Comparison of ENCODE assay signal across 22 cellular contexts in genomic region chr1:171803056-171803455, GRCh38. TPM values are rescaled to one million over a fixed set of nuclear protein-coding genes. Genes with fewer than 3 reads are reported as not detected.
DNase-seq lines count a peak whose midpoint lies in the region; ATAC-seq and TF ChIP-seq lines count a peak whose summit lies in the region.
"Had no signal": no experiment of that assay in that cellular context is flagged by ENCODE, and none has a peak within 500 bp of the region (broad histone marks: within the 10 kb centered on the region; RNA-seq: fewer than 3 reads in every experiment).

No MANE protein-coding gene starts in this region.

- H2AFZ ChIP-seq in GM23248 = peak overlapping the region; percentile 36; the same call in 1 of the 2 replicates

- H3K9ac ChIP-seq in GM23248 = no peak overlapping the region
- H3K9ac ChIP-seq: BLaER1 had no signal

- peak overlapping the region; percentile 5 for H3K4me2 ChIP-seq in GM23248 (ENCODE audit: unreplicated experiment)

- intact Hi-C loops in left ventricle myocardium superior (cut with micrococcal nuclease) = loop anchor here (5.0 kb wide), 1 partner anchor 184 kb away; no protein-coding TSS in a partner anchor

- WGBS in GM23248 (ENCODE audit: low coverage in 1 of 2, low lambda C conversion rate in 2 of 2, missing lambda C conversion rate in 2 of 2), 2 experiments = 2 to 5% methylated on average over 2 of the region's 2 CpGs

- in situ Hi-C loops in GM23248 (cut with MboI) = loop anchor here (25.0 kb wide), 1 partner anchor 609 kb away; the partner anchor contains the start of gene C1orf105

- no peaks in the 10 kb centered on the region for H3K79me2 ChIP-seq in GM23248 (ENCODE audit: insufficient read depth)

- no peaks in the 10 kb centered on the region for H3K36me3 ChIP-seq in GM23248 (ENCODE audit: low read depth)
- peaks cover 1% of the 10 kb centered on the region for H3K36me3 ChIP-seq in effector memory CD4-positive, alpha-beta T cell (ENCODE audit: control insufficient read depth, insufficient read depth, low read length)

- H3K9me2 ChIP-seq in GM23248 (ENCODE audit: insufficient read depth) = no peaks in the 10 kb centered on the region

- H3F3A ChIP-seq in GM23248 (ENCODE audit: insufficient read depth) = peaks cover 16% of the 10 kb centered on the region; the same call in 1 of the 2 replicates

- H3K27me3 ChIP-seq in GM23248 (replicated peaks; ENCODE audit: insufficient read depth) = no peaks in the 10 kb centered on the region
- no peaks in the 10 kb centered on the region for H3K27me3 ChIP-seq in effector memory CD4-positive, alpha-beta T cell (replicated peaks; ENCODE audit: control insufficient read depth, insufficient read depth, low read length, poor library complexity, severe bottlenecking)
- H3K27me3 ChIP-seq: ascending aorta, BLaER1, stomach, upper lobe of left lung had no signal

- H3K4me1 ChIP-seq in GM23248 (ENCODE audit: insufficient read depth) = peaks cover 15% of the 10 kb centered on the region
- no peaks in the 10 kb centered on the region for H3K4me1 ChIP-seq in effector memory CD4-positive, alpha-beta T cell (ENCODE audit: control insufficient read depth, insufficient read depth, low read length, poor library complexity, severe bottlenecking)
- H3K4me1 ChIP-seq: ascending aorta had no signal

- DNase-seq in AML-193 (lab: John Stamatoyannopoulos, UW) = peak; percentile 42 to 54
- DNase-seq in GM23248 = peak; percentile 85
- peak; percentile 65 for DNase-seq in choroid plexus epithelial cell (ENCODE audit: low read depth)
- no peak for DNase-seq in left ventricle myocardium superior
- no peak for DNase-seq in NCI-H2196 (lab: John Stamatoyannopoulos, UW; ENCODE audit: unreplicated experiment)
- no peak for DNase-seq in effector memory CD4-positive, alpha-beta T cell
- DNase-seq in activated T-cell treated with anti-CD3 and anti-CD28 coated beads for 4 hours = no peak
- DNase-seq: activated CD4-positive, alpha-beta T cell treated with anti-CD3 and anti-CD28 coated beads, Interleukin-2, amount 50 U/mL, for 4 hours; activated naive CD4-positive, alpha-beta T cell treated with anti-CD3 and anti-CD28 coated beads, Interleukin-2, amount 50 U/mL, for 16 hours; activated T-cell treated with anti-CD3 and anti-CD28 coated beads, Interleukin-2, amount 50 U/mL, for 1 hour; cerebellar nuclear complex; islet precursor cell; NCI-H1436; NCI-H69; SHP77 treated with DMSO at 0.1 percent for 48 hours; stimulated activated CD4-positive, alpha-beta T cell treated with anti-CD3 and anti-CD28 coated beads, Interleukin-4, amount 100 ng/mL, for 4 hours; stomach had no signal

- H3K9me3 ChIP-seq in GM23248 (ENCODE audit: low read depth) = no peaks in the 10 kb centered on the region
- no peaks in the 10 kb centered on the region for H3K9me3 ChIP-seq in effector memory CD4-positive, alpha-beta T cell (ENCODE audit: control insufficient read depth, low read length)
- H3K9me3 ChIP-seq: ascending aorta, stomach, upper lobe of left lung had no signal

- no peaks in the 10 kb centered on the region for H4K20me1 ChIP-seq in GM23248 (ENCODE audit: insufficient read depth)
- H4K20me1 ChIP-seq: BLaER1 had no signal

- ATAC-seq in left ventricle myocardium superior = peak; percentile 60

- H3K4me3 ChIP-seq in GM23248 (no peak overlapping the region), choroid plexus epithelial cell (ENCODE audit: low read depth, low read length) (no peak overlapping the region)
- no peak overlapping the region for H3K4me3 ChIP-seq in effector memory CD4-positive, alpha-beta T cell (ENCODE audit: insufficient read depth, low read depth, low read length, poor library complexity, severe bottlenecking)
- H3K4me3 ChIP-seq: ascending aorta, BLaER1, lung, stomach, upper lobe of left lung had no signal

- H3K27ac ChIP-seq in GM23248 = peak overlapping the region; percentile 38; the same call in 1 of the 2 replicates
- no peak overlapping the region for H3K27ac ChIP-seq in effector memory CD4-positive, alpha-beta T cell (ENCODE audit: insufficient read depth, low read length, poor library complexity, severe bottlenecking)
- H3K27ac ChIP-seq: ascending aorta, BLaER1, stomach, upper lobe of left lung, VCaP had no signal

- TF ChIP-seq CTCF in choroid plexus epithelial cell (conservative IDR thresholded peaks at IDR 0.05; ENCODE audit: low read depth, low read length) = no peak

RNA-seq across cellular contexts. Expression of gene METTL13, which starts 21.6 kb away (rescaled TPM):
- total RNA-seq in GM23248 (2014; rRNA removed; shearing (Covaris generic)) = 19.6 and 22.0 TPM in 2 replicates
- 17.8 and 18.8 TPM in 2 replicates for polyA plus RNA-seq in GM23248 (2016; fragmentation: Nextera tagmentation; extraction: Ambion mirVana)
- total RNA-seq in left ventricle myocardium superior = 18.8 TPM

RNA-seq across cellular contexts. Expression of gene DNM3, which starts 38.2 kb away (rescaled TPM):
- total RNA-seq in GM23248 (2014; rRNA removed; shearing (Covaris generic)) = 0.11 and 2.1 TPM in 2 replicates
- polyA plus RNA-seq in GM23248 (2016; fragmentation: Nextera tagmentation; extraction: Ambion mirVana) = 1.4 and 1.8 TPM in 2 replicates
- total RNA-seq in left ventricle myocardium superior = 2.3 TPM

Comparison
In these comparisons a context has a peak if more than half of its experiments do, and no peak if none do; other contexts are left out.
1. DNase-seq: peak in AML-193 (2 of 2), GM23248 (single experiment) and choroid plexus epithelial cell (single experiment); none in left ventricle myocardium superior (single experiment), NCI-H2196 (single experiment), effector memory CD4-positive, alpha-beta T cell (0 of 3) and activated T-cell treated with anti-CD3 and anti-CD28 coated beads for 4 hours (single experiment).